ENCODE assay signal across 8 cellular contexts in the genomic region with DNA sequence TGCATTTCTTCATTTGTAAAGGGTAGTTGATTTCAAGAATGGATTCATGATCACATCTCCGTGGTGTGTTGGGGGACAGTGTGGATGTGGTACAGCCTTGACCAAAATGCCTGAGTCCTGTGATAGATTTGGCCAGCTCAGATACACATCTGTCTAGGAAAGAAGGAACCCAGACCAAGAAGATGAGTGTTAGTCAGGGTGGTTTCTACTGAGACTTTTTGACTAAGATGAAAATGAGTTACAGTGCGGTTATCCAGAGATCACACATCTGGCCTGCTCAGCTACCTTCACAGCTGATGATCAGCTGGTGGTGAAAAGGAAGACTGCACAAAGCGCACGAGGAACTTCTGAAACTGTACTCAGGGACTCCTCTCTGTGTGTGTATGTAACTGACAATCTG.
DNase-seq lines count a peak whose midpoint lies in the region; ATAC-seq, FAIRE-seq and TF ChIP-seq lines count a peak whose summit lies in the region.

No MANE protein-coding gene starts in this region.

- H3K4me3 ChIP-seq in effector memory CD4-positive, alpha-beta T cell (ENCODE audit: insufficient read depth, low read depth, low read length, poor library complexity, severe bottlenecking) = peak overlapping the region; percentile 20

- FAIRE-seq in H54 (lab: Jason Lieb, UNC) = no peak

- H3K9me3 ChIP-seq in effector memory CD4-positive, alpha-beta T cell (ENCODE audit: control insufficient read depth, low read length) = no peaks in the 10 kb centered on the region

- TF ChIP-seq POLR2A in H54 (IDR thresholded peaks at IDR 0.05; ENCODE audit: low read depth, low read length) = no peak

- no peaks in the 10 kb centered on the region for H3K36me3 ChIP-seq in effector memory CD4-positive, alpha-beta T cell (ENCODE audit: control insufficient read depth, insufficient read depth, low read length)

- H3K27me3 ChIP-seq in effector memory CD4-positive, alpha-beta T cell (replicated peaks; ENCODE audit: control insufficient read depth, insufficient read depth, low read length, poor library complexity, severe bottlenecking) = no peaks in the 10 kb centered on the region

- H3K27ac ChIP-seq in effector memory CD4-positive, alpha-beta T cell (ENCODE audit: insufficient read depth, low read length, poor library complexity, severe bottlenecking) = peak overlapping the region; percentile 58

- peak in 4 of 5 donors; percentile 25 to 93 (median 36) for DNase-seq in T-helper 1 cell
- peak; percentile 28 to 31 (median 31) for DNase-seq in effector memory CD4-positive, alpha-beta T cell
- DNase-seq in stimulated activated CD8-positive, alpha-beta memory T cell treated with anti-CD3 and anti-CD28 coated beads, Interleukin-4, amount 100 ng/mL, for 48 hours = peak; percentile 65
- no peak for DNase-seq in NCI-H1930 (lab: John Stamatoyannopoulos, UW)
- no peak for DNase-seq in H54 (ENCODE audit: insufficient read length, low spot score)
- no peak for DNase-seq in A172 (ENCODE audit: low spot score)

- peaks cover 37% of the 10 kb centered on the region for H3K4me1 ChIP-seq in effector memory CD4-positive, alpha-beta T cell (ENCODE audit: control insufficient read depth, insufficient read depth, low read length, poor library complexity, severe bottlenecking)

- ATAC-seq in GM18861 (IDR thresholded peaks at IDR 0.05; ENCODE audit: unreplicated experiment) = peak; percentile 86
- ATAC-seq in HG02852 (IDR thresholded peaks at IDR 0.05; ENCODE audit: unreplicated experiment) = peak; percentile 94

Comparison
In these comparisons a context has a peak if more than half of its experiments do, and no peak if none do; other contexts are left out.
1. DNase-seq: peak in T-helper 1 cell (4 of 5), effector memory CD4-positive, alpha-beta T cell (3 of 3) and stimulated activated CD8-positive, alpha-beta memory T cell treated with anti-CD3 and anti-CD28 coated beads, Interleukin-4, amount 100 ng/mL, for 48 hours (single experiment); none in NCI-H1930 (0 of 2), H54 (single experiment) and A172 (single experiment).